In the genomic region with DNA sequence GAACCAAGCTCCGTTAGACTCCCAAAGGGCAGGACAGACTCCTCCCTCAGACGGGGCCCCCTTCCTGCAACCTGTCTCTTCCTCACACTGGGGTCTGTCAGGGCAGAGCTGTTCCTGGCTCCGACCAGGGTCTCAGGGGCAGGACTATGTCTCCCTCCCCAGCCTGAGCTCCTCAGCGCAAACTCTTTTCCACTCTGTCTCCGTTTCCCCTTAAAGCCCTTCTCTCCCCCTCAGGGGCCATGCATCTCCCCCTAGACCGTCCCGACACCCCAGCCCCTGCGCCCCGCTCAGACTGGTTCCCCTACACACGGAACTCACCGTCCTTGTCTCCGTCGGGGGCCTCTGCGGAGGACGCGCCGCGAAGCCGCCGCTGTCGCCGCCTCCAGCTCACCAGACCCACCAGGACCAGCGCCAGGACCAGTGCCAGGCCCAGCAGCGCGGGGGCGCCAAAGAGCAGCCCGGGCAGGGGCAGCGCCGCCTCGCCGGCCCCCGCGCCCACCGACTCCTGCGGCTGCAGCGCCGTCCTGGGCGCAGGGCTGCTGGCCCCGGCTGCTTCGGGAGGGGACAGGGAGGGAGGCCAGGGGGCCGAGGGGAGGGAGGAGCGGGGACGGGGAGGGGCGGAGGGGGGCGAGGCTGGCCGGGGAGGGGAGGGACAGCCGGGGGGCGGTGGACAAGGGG, we compare ENCODE assay signal across 8 cellular contexts. TPM values are rescaled to one million over a fixed set of nuclear protein-coding genes. Genes with fewer than 3 reads are reported as not detected.
A peak's percentile ranks its signal among the peaks of the same experiment; 100 is the strongest.
DNase-seq lines count a peak whose midpoint lies in the region; ATAC-seq and TF ChIP-seq lines count a peak whose summit lies in the region.

No MANE protein-coding gene starts in this region.

- H3K27me3 ChIP-seq in SJSA1 (replicated peaks) (peaks cover 16% of the 10 kb centered on the region), hepatocyte (peaks cover 26% of the 10 kb centered on the region)

- 7% methylated on average over 28 of the region's 48 CpGs for WGBS in hepatocyte (ENCODE audit: low lambda C conversion rate, missing lambda C conversion rate)

- peak overlapping the region; percentile 94 for H3K4me2 ChIP-seq in hepatocyte

- peak overlapping the region; percentile 63 for H2AFZ ChIP-seq in hepatocyte

- H3K4me1 ChIP-seq in SJSA1 (replicated peaks) (peaks cover 9% of the 10 kb centered on the region), hepatocyte (ENCODE audit: insufficient read depth) (peaks cover 10% of the 10 kb centered on the region)

- no peaks in the 10 kb centered on the region for H3K79me2 ChIP-seq in hepatocyte

- H3K9me3 ChIP-seq in SJSA1 (replicated peaks) (no peaks in the 10 kb centered on the region), hepatocyte (ENCODE audit: low read depth) (no peaks in the 10 kb centered on the region)

- ATAC-seq in HG03045 (IDR thresholded peaks at IDR 0.05; ENCODE audit: unreplicated experiment): peak; percentile 38

- TF ChIP-seq CTCF in GM12864 (IDR thresholded peaks at IDR 0.05; ENCODE audit: low read depth, low read length, missing control alignments): peak; percentile 85
- peak; percentile 63 for TF ChIP-seq CTCF in hepatocyte (IDR thresholded peaks at IDR 0.05; ENCODE audit: poor library complexity)

- H3K27ac ChIP-seq in SJSA1 (no peak overlapping the region), hepatocyte (no peak overlapping the region)

- no peaks in the 10 kb centered on the region for H4K20me1 ChIP-seq in hepatocyte (ENCODE audit: insufficient read depth, poor library complexity, severe bottlenecking)

- H3K4me3 ChIP-seq in GM12864 (ENCODE audit: low read depth, low read length) (peak overlapping the region; percentile 70), SJSA1 (no peak overlapping the region; the same call in 1 of the 2 replicates), hepatocyte (peak overlapping the region; percentile 29)

- H3K36me3 ChIP-seq in SJSA1: no peaks in the 10 kb centered on the region
- no peaks in the 10 kb centered on the region for H3K36me3 ChIP-seq in hepatocyte (replicated peaks; ENCODE audit: insufficient read depth, low read depth)

- DNase-seq in GM12864 (ENCODE audit: low read depth): no peak
- peak; percentile 35 to 63 for DNase-seq in SJSA1 (ENCODE audit: low read depth in 1 of 2, low spot score in 2 of 2)
- peak; percentile 80 for DNase-seq in activated naive CD4-positive, alpha-beta T cell treated with anti-CD3 and anti-CD28 coated beads, Interleukin-2, amount 50 U/mL, for 16 hours
- DNase-seq in hepatocyte (ENCODE audit: low spot score): peak; percentile 82
- peak; percentile 60 to 75 for DNase-seq in stimulated activated CD4-positive, alpha-beta T cell treated with anti-CD3 and anti-CD28 coated beads, Interleukin-15, amount 100 ng/mL, for 1 hour (ENCODE audit: low read depth in 1 of 2, low spot score in 1 of 2)
- no peak for DNase-seq in NK-92 treated with Interleukin-12 subunit alpha and Interleukin-12 subunit beta, amount 100 ng/mL, for 24 hours (lab: John Stamatoyannopoulos, UW)
- no peak for DNase-seq in SHP77 (lab: John Stamatoyannopoulos, UW)

- no peaks in the 10 kb centered on the region for H3K9me2 ChIP-seq in hepatocyte (replicated peaks; ENCODE audit: insufficient read depth)

RNA-seq across cellular contexts. Expression of a gene that starts 0.7 kb away (rescaled TPM):
- 0.03 and 0.13 TPM in 2 replicates for total RNA-seq in SJSA1 (2014; rRNA removed; shearing (Covaris generic))
- 0.07 and 0.12 TPM in 2 replicates for total RNA-seq in hepatocyte
- polyA plus RNA-seq in hepatocyte: 0.18 and 0.52 TPM in 2 replicates

RNA-seq across cellular contexts. Expression of a gene that starts 11.0 kb away (rescaled TPM):
- total RNA-seq in SJSA1 (2014; rRNA removed; shearing (Covaris generic)): not detected in 2 replicates
- not detected in 2 replicates for total RNA-seq in hepatocyte
- 0.33 TPM in 1 of 2 replicates, not detected in the other for polyA plus RNA-seq in hepatocyte

RNA-seq across cellular contexts. Expression of a gene that starts 21.0 kb away (rescaled TPM):
- total RNA-seq in SJSA1 (2014; rRNA removed; shearing (Covaris generic)): 26.2 and 51.9 TPM in 2 replicates
- 6.7 and 8.1 TPM in 2 replicates for total RNA-seq in hepatocyte
- 13.4 and 14.9 TPM in 2 replicates for polyA plus RNA-seq in hepatocyte

RNA-seq across cellular contexts. Expression of a gene that starts 43.3 kb away (rescaled TPM):
- total RNA-seq in SJSA1 (2014; rRNA removed; shearing (Covaris generic)): not detected in 2 replicates
- 1.5 and 2.2 TPM in 2 replicates for total RNA-seq in hepatocyte
- 1.5 and 1.6 TPM in 2 replicates for polyA plus RNA-seq in hepatocyte

Comparison
In these comparisons a context has a peak if more than half of its experiments do, and no peak if none do; other contexts are left out.
1. DNase-seq: peak in SJSA1 (2 of 2), activated naive CD4-positive, alpha-beta T cell treated with anti-CD3 and anti-CD28 coated beads, Interleukin-2, amount 50 U/mL, for 16 hours (single experiment), hepatocyte (single experiment) and stimulated activated CD4-positive, alpha-beta T cell treated with anti-CD3 and anti-CD28 coated beads, Interleukin-15, amount 100 ng/mL, for 1 hour (2 of 2); none in GM12864 (single experiment), NK-92 treated with Interleukin-12 subunit alpha and Interleukin-12 subunit beta, amount 100 ng/mL, for 24 hours (single experiment) and SHP77 (0 of 2).